Comparison of ENCODE assay signal across 27 cellular contexts in the genomic region with DNA sequence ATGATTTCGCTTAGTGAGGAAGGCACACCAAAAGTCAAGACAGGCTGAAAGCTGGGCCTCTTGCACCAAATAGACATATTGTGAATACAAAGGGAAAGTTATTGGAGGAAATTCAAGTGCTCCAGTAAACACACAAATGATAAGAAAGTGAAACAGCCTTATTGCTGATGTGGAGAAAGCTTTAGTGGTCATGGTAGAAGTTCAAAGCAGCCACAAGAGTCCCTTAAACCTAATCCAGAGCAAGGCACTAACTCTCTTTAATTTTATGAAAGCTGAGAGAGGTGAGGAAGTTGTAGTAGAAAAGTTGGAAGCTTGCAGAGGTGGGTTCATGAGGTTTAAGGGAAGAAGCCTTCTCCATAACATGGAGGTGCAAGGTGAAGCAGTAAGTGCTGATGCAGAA.
"Had no signal": no experiment of that assay in that cellular context is flagged by ENCODE, and none has a peak within 500 bp of the region (broad histone marks: within the 10 kb centered on the region; RNA-seq: fewer than 3 reads in every experiment).

No MANE protein-coding gene starts in this region.

- H3K36me3 ChIP-seq: brain microvascular endothelial cell, cardiac muscle cell, Peyer's patch, SJCRH30 had no signal

- H3K4me2 ChIP-seq: SK-N-SH had no signal

- H3K36me3 Mint-ChIP-seq: activated CD8-positive, alpha-beta memory T cell treated with anti-CD3 and anti-CD28 coated beads, Interleukin-2, amount 10 ng/mL, durations not matched to agents 7 days and 5 days had no signal

- H3K9me3 ChIP-seq: Peyer's patch, SJCRH30, SK-N-SH had no signal

- H3K27me3 ChIP-seq: brain microvascular endothelial cell, cardiac muscle cell, Peyer's patch, SJCRH30 had no signal

- ATAC-seq: activated CD8-positive, alpha-beta memory T cell treated with anti-CD3 and anti-CD28 coated beads, Interleukin-2, amount 10 ng/mL, durations not matched to agents 7 days and 5 days; activated T-cell treated with anti-CD3 and anti-CD28 coated beads, Interleukin-2, amount 50 U/mL, for 4 hours; activated T-helper 17 cell treated with anti-CD3 and anti-CD28 coated beads, Interleukin-2, amount 50 U/mL, for 72 hours; WTC11 had no signal

- H3K27ac ChIP-seq: brain microvascular endothelial cell, cardiac muscle cell, Peyer's patch, RWPE1, SJCRH30 had no signal

- H3K4me3 ChIP-seq: cardiac muscle cell, Peyer's patch, SJCRH30 had no signal

- DNase-seq: activated CD4-positive, alpha-beta T cell treated with anti-CD3 and anti-CD28 coated beads, Interleukin-2, amount 50 U/mL, for 1 hour; activated CD4-positive, CD25-positive, alpha-beta regulatory T cell treated with anti-CD3 and anti-CD28 coated beads, Interleukin-2, amount 50 U/mL, for 72 hours; activated CD8-positive, alpha-beta memory T cell treated with anti-CD3 and anti-CD28 coated beads, Interleukin-2, amount 10 ng/mL, durations not matched to agents 7 days and 5 days; activated gamma-delta T cell; activated naive CD4-positive, alpha-beta T cell treated with anti-CD3 and anti-CD28 coated beads, Interleukin-2, amount 50 U/mL, for 16 hours; activated T-cell treated with anti-CD3 and anti-CD28 coated beads, Interleukin-2, amount 50 U/mL, for 4 hours; brain microvascular endothelial cell; KG1; MV-4-11; NCI-H1092 treated with DMSO at 0.1 percent for 48 hours; NCI-H1417 treated with DMSO at 0.1 percent for 48 hours; NCI-H1694; NCI-H2029; NCI-H2107; NCI-H2171 treated with DMSO at 0.1 percent for 48 hours; NCI-H345; NCI-H510A treated with DMSO at 0.1 percent for 48 hours; NCI-H69; Peyer's patch; Right ventricle myocardium superior; SJCRH30; SK-N-SH; T-helper 9 cell had no signal

- H3K4me3 Mint-ChIP-seq: activated CD8-positive, alpha-beta memory T cell treated with anti-CD3 and anti-CD28 coated beads, Interleukin-2, amount 10 ng/mL, durations not matched to agents 7 days and 5 days; activated T-cell treated with anti-CD3 and anti-CD28 coated beads, Interleukin-2, amount 50 U/mL, for 4 hours; activated T-helper 17 cell treated with anti-CD3 and anti-CD28 coated beads, Interleukin-2, amount 50 U/mL, for 72 hours; WTC11 had no signal

- H3K4me1 Mint-ChIP-seq: WTC11 had no signal

- H3K9ac ChIP-seq: SK-N-SH had no signal

- H3K27me3 Mint-ChIP-seq: activated CD8-positive, alpha-beta memory T cell treated with anti-CD3 and anti-CD28 coated beads, Interleukin-2, amount 10 ng/mL, durations not matched to agents 7 days and 5 days; activated T-helper 17 cell treated with anti-CD3 and anti-CD28 coated beads, Interleukin-2, amount 50 U/mL, for 72 hours had no signal

- H3K27ac Mint-ChIP-seq: activated CD8-positive, alpha-beta memory T cell treated with anti-CD3 and anti-CD28 coated beads, Interleukin-2, amount 10 ng/mL, durations not matched to agents 7 days and 5 days; activated T-helper 17 cell treated with anti-CD3 and anti-CD28 coated beads, Interleukin-2, amount 50 U/mL, for 72 hours; WTC11 had no signal

- H3K9me3 Mint-ChIP-seq: activated T-cell treated with anti-CD3 and anti-CD28 coated beads, Interleukin-2, amount 50 U/mL, for 4 hours; activated T-helper 17 cell treated with anti-CD3 and anti-CD28 coated beads, Interleukin-2, amount 50 U/mL, for 72 hours had no signal

- H3K4me1 ChIP-seq: Peyer's patch, SJCRH30 had no signal
